Comparison of ENCODE assay signal across 2 cellular contexts in the genomic region with DNA sequence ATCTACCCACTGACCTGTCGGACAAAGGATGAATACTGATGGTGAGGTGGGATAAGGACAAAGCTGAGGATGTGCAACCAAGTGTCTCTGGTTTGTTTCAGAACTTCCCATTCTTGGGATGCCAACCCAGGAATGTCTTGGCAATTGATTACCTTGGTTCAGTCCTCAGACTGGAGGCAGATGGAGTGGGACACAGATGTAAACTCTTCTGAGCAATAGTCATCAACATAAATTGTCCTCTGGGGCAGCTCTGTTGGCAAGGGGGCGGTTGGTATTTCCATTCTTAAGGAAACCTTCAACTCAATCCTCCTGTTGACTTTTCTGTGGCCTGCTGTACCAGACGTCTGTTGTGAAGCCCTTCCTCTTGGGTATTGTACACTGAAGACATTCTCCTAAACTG.
TF ChIP-seq lines count a peak whose summit lies in the region.

No MANE protein-coding gene starts in this region.

TF ChIP-seq in GM12891, 5 proteins besides CTCF, POLR2A, EP300 and RAD21:
- TF ChIP-seq POLR2AphosphoS5 (IDR thresholded peaks at IDR 0.05; ENCODE audit: low read depth, low read length) (no peak), POU2F2 (IDR thresholded peaks at IDR 0.05; ENCODE audit: low read depth, low read length) (no peak), TAF1 (IDR thresholded peaks at IDR 0.05; ENCODE audit: low read depth, low read length) (no peak), SPI1 (IDR thresholded peaks at IDR 0.05; ENCODE audit: low read depth, low read length) (no peak), PAX5 (IDR thresholded peaks at IDR 0.05; ENCODE audit: insufficient read depth, low read length, severe bottlenecking) (no peak)

TF ChIP-seq in SK-N-SH, 30 proteins besides CTCF, POLR2A, EP300 and RAD21:
- TF ChIP-seq RXRA (IDR thresholded peaks at IDR 0.05; ENCODE audit: borderline replicate concordance, low read depth) (no peak), NFIC (IDR thresholded peaks at IDR 0.05; ENCODE audit: borderline replicate concordance) (0 out of 2 replicates have a peak, but pooled peaks have one; percentile 14), JUND (IDR thresholded peaks at IDR 0.05) (no peak), NRF1 (IDR thresholded peaks at IDR 0.05; ENCODE audit: low read depth, low read length) (no peak), FOXM1 (IDR thresholded peaks at IDR 0.05; ENCODE audit: low read depth) (no peak), MXI1 (IDR thresholded peaks at IDR 0.05; ENCODE audit: low read depth, low read length) (no peak), TAF1 (IDR thresholded peaks at IDR 0.05; ENCODE audit: borderline replicate concordance, low read depth, low read length) (no peak), ELF1 (IDR thresholded peaks at IDR 0.05) (no peak), GABPA (IDR thresholded peaks at IDR 0.05; ENCODE audit: low read depth) (no peak), FOXJ3 (CRISPR knock-in tag; IDR thresholded peaks at IDR 0.05) (no peak), MEF2A (IDR thresholded peaks at IDR 0.05; ENCODE audit: borderline replicate concordance, low read depth) (no peak), RFX5 (IDR thresholded peaks at IDR 0.05; ENCODE audit: low read length) (no peak), FOSL2 (IDR thresholded peaks at IDR 0.05; ENCODE audit: borderline replicate concordance, low read depth) (no peak), CHD2 (IDR thresholded peaks at IDR 0.05; ENCODE audit: low read length, partially characterized antibody) (no peak), SMC3 (IDR thresholded peaks at IDR 0.05; ENCODE audit: low read depth, low read length) (no peak), RCOR1 (IDR thresholded peaks at IDR 0.05; ENCODE audit: low read length) (no peak), TCF12 (IDR thresholded peaks at IDR 0.05) (peak; percentile 73), GATA2 (CRISPR knock-in tag; IDR thresholded peaks at IDR 0.05) (no peak), YY1 (IDR thresholded peaks at IDR 0.05; ENCODE audit: low read depth) (no peak)
- TF ChIP-seq, protein P1, sequence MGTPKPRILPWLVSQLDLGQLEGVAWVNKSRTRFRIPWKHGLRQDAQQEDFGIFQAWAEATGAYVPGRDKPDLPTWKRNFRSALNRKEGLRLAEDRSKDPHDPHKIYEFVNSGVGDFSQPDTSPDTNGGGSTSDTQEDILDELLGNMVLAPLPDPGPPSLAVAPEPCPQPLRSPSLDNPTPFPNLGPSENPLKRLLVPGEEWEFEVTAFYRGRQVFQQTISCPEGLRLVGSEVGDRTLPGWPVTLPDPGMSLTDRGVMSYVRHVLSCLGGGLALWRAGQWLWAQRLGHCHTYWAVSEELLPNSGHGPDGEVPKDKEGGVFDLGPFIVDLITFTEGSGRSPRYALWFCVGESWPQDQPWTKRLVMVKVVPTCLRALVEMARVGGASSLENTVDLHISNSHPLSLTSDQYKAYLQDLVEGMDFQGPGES (IDR thresholded peaks at IDR 0.05; ENCODE audit: low read depth, low read length): no peak
- TF ChIP-seq, protein P2, sequence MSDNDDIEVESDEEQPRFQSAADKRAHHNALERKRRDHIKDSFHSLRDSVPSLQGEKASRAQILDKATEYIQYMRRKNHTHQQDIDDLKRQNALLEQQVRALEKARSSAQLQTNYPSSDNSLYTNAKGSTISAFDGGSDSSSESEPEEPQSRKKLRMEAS (IDR thresholded peaks at IDR 0.05; ENCODE audit: low read depth): no peak
- TF ChIP-seq, protein P3, sequence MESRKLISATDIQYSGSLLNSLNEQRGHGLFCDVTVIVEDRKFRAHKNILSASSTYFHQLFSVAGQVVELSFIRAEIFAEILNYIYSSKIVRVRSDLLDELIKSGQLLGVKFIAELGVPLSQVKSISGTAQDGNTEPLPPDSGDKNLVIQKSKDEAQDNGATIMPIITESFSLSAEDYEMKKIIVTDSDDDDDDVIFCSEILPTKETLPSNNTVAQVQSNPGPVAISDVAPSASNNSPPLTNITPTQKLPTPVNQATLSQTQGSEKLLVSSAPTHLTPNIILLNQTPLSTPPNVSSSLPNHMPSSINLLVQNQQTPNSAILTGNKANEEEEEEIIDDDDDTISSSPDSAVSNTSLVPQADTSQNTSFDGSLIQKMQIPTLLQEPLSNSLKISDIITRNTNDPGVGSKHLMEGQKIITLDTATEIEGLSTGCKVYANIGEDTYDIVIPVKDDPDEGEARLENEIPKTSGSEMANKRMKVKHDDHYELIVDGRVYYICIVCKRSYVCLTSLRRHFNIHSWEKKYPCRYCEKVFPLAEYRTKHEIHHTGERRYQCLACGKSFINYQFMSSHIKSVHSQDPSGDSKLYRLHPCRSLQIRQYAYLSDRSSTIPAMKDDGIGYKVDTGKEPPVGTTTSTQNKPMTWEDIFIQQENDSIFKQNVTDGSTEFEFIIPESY (IDR thresholded peaks at IDR 0.05; ENCODE audit: borderline replicate concordance, low read depth): no peak
- TF ChIP-seq, protein P4, sequence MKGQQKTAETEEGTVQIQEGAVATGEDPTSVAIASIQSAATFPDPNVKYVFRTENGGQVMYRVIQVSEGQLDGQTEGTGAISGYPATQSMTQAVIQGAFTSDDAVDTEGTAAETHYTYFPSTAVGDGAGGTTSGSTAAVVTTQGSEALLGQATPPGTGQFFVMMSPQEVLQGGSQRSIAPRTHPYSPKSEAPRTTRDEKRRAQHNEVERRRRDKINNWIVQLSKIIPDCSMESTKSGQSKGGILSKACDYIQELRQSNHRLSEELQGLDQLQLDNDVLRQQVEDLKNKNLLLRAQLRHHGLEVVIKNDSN (IDR thresholded peaks at IDR 0.05; ENCODE audit: borderline replicate concordance, low read depth): no peak
- TF ChIP-seq, protein P5, sequence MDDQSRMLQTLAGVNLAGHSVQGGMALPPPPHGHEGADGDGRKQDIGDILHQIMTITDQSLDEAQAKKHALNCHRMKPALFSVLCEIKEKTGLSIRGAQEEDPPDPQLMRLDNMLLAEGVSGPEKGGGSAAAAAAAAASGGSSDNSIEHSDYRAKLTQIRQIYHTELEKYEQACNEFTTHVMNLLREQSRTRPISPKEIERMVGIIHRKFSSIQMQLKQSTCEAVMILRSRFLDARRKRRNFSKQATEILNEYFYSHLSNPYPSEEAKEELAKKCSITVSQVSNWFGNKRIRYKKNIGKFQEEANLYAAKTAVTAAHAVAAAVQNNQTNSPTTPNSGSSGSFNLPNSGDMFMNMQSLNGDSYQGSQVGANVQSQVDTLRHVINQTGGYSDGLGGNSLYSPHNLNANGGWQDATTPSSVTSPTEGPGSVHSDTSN (IDR thresholded peaks at IDR 0.05): peak; percentile 34; the same call in 1 of the 2 replicates
- TF ChIP-seq, protein P6, sequence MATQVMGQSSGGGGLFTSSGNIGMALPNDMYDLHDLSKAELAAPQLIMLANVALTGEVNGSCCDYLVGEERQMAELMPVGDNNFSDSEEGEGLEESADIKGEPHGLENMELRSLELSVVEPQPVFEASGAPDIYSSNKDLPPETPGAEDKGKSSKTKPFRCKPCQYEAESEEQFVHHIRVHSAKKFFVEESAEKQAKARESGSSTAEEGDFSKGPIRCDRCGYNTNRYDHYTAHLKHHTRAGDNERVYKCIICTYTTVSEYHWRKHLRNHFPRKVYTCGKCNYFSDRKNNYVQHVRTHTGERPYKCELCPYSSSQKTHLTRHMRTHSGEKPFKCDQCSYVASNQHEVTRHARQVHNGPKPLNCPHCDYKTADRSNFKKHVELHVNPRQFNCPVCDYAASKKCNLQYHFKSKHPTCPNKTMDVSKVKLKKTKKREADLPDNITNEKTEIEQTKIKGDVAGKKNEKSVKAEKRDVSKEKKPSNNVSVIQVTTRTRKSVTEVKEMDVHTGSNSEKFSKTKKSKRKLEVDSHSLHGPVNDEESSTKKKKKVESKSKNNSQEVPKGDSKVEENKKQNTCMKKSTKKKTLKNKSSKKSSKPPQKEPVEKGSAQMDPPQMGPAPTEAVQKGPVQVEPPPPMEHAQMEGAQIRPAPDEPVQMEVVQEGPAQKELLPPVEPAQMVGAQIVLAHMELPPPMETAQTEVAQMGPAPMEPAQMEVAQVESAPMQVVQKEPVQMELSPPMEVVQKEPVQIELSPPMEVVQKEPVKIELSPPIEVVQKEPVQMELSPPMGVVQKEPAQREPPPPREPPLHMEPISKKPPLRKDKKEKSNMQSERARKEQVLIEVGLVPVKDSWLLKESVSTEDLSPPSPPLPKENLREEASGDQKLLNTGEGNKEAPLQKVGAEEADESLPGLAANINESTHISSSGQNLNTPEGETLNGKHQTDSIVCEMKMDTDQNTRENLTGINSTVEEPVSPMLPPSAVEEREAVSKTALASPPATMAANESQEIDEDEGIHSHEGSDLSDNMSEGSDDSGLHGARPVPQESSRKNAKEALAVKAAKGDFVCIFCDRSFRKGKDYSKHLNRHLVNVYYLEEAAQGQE (IDR thresholded peaks at IDR 0.05; ENCODE audit: low read depth, low read length): no peak
TF ChIP-seq in SK-N-SH: peak in this region for 3.
